In genomic region chr14:22972313-22972930, GRCh38 we compare ENCODE assay signal across 1 cellular context.
A peak's percentile ranks its signal among the peaks of the same experiment; 100 is the strongest.
TF ChIP-seq lines count a peak whose summit lies in the region.

No MANE protein-coding gene starts in this region.

TF ChIP-seq in HepG2, 621 proteins besides CTCF, POLR2A, EP300 and RAD21 (continues in another document):
- no peak for TF ChIP-seq ZBTB1 (CRISPR knock-in tag; IDR thresholded peaks at IDR 0.05; ENCODE audit: borderline replicate concordance)
- TF ChIP-seq POLR2AphosphoS5 (IDR thresholded peaks at IDR 0.05; ENCODE audit: low read depth, low read length), result peak; percentile 47; the same call in 1 of the 2 replicates
- TF ChIP-seq JUN (CRISPR knock-in tag; IDR thresholded peaks at IDR 0.05), result no peak
- TF ChIP-seq HMGXB3 (CRISPR knock-in tag; IDR thresholded peaks at IDR 0.05; ENCODE audit: borderline replicate concordance), result no peak
- 0 out of 2 replicates have a peak, but pooled peaks have one; percentile 51 for TF ChIP-seq DNMT1 (CRISPR knock-in tag; IDR thresholded peaks at IDR 0.05)
- TF ChIP-seq EZH2 (conservative IDR thresholded peaks at IDR 0.05; ENCODE audit: low read depth, low read length), result no peak
- TF ChIP-seq ELF1 (CRISPR knock-in tag; IDR thresholded peaks at IDR 0.05), result no peak
- no peak for TF ChIP-seq FOSL2 (CRISPR knock-in tag; IDR thresholded peaks at IDR 0.05)
- TF ChIP-seq ZNF879 (CRISPR knock-in tag; IDR thresholded peaks at IDR 0.05), result no peak
- no peak for TF ChIP-seq ATM (IDR thresholded peaks at IDR 0.05; ENCODE audit: borderline replicate concordance)
- TF ChIP-seq NFKBIZ (CRISPR knock-in tag; IDR thresholded peaks at IDR 0.05), result no peak
- no peak for TF ChIP-seq ZNF609 (CRISPR knock-in tag; IDR thresholded peaks at IDR 0.05; ENCODE audit: borderline replicate concordance)
- TF ChIP-seq ZNF18 (CRISPR knock-in tag; IDR thresholded peaks at IDR 0.05; ENCODE audit: insufficient replicate concordance), result no peak
- 0 out of 2 replicates have a peak, but pooled peaks have one; percentile 25 for TF ChIP-seq LBX2 (CRISPR knock-in tag; IDR thresholded peaks at IDR 0.05; ENCODE audit: borderline replicate concordance)
- TF ChIP-seq IRX3 (CRISPR knock-in tag; IDR thresholded peaks at IDR 0.05; ENCODE audit: borderline replicate concordance, low read depth), result no peak
- TF ChIP-seq ARID3A (IDR thresholded peaks at IDR 0.05; ENCODE audit: low read depth, low read length), result no peak
- 0 out of 2 replicates have a peak, but pooled peaks have one; percentile 16 for TF ChIP-seq ZNF550 (CRISPR knock-in tag; IDR thresholded peaks at IDR 0.05; ENCODE audit: borderline replicate concordance)
- peak; percentile 80 for TF ChIP-seq RBFOX2 (IDR thresholded peaks at IDR 0.05; ENCODE audit: low read depth, low read length)
- no peak for TF ChIP-seq ZNF678 (CRISPR knock-in tag; IDR thresholded peaks at IDR 0.05)
- no peak for TF ChIP-seq TRIM24 (CRISPR knock-in tag; IDR thresholded peaks at IDR 0.05)
- TF ChIP-seq NFKB2 (CRISPR knock-in tag; IDR thresholded peaks at IDR 0.05; ENCODE audit: borderline replicate concordance), result no peak
- no peak for TF ChIP-seq ZBTB14 (CRISPR knock-in tag; IDR thresholded peaks at IDR 0.05)
- TF ChIP-seq FOXA3 (CRISPR knock-in tag; IDR thresholded peaks at IDR 0.05), result no peak
- no peak for TF ChIP-seq ZNF431 (CRISPR knock-in tag; IDR thresholded peaks at IDR 0.05; ENCODE audit: borderline replicate concordance, low read depth)
- 0 out of 2 replicates have a peak, but pooled peaks have one; percentile 10 for TF ChIP-seq ZNF350 (CRISPR knock-in tag; IDR thresholded peaks at IDR 0.05; ENCODE audit: borderline replicate concordance, low read depth)
- TF ChIP-seq ATF1 (CRISPR knock-in tag; IDR thresholded peaks at IDR 0.05), result no peak
- no peak for TF ChIP-seq ZNF75D (CRISPR knock-in tag; IDR thresholded peaks at IDR 0.05; ENCODE audit: borderline replicate concordance)
- 0 out of 2 replicates have a peak, but pooled peaks have one; percentile 21 for TF ChIP-seq ZNF274 (CRISPR knock-in tag; IDR thresholded peaks at IDR 0.05)
- TF ChIP-seq FOXA1 (IDR thresholded peaks at IDR 0.05), result no peak
- TF ChIP-seq FOXA1 (CRISPR knock-in tag; IDR thresholded peaks at IDR 0.05), result no peak
- no peak for TF ChIP-seq USF2 (IDR thresholded peaks at IDR 0.05; ENCODE audit: low read depth, low read length)
- no peak for TF ChIP-seq USF2 (CRISPR knock-in tag; IDR thresholded peaks at IDR 0.05; ENCODE audit: borderline replicate concordance)
- TF ChIP-seq ZC3H4 (CRISPR knock-in tag; IDR thresholded peaks at IDR 0.05; ENCODE audit: borderline replicate concordance), result no peak
- no peak for TF ChIP-seq RELA (CRISPR knock-in tag; IDR thresholded peaks at IDR 0.05)
- no peak for TF ChIP-seq BCL3 (CRISPR knock-in tag; IDR thresholded peaks at IDR 0.05)
- TF ChIP-seq RBM22 (optimal IDR thresholded peaks at IDR 0.05; ENCODE audit: low read length), result peak; percentile 94
- no peak for TF ChIP-seq ZBTB46 (CRISPR knock-in tag; IDR thresholded peaks at IDR 0.05; ENCODE audit: borderline replicate concordance)
- no peak for TF ChIP-seq CSRNP1 (CRISPR knock-in tag; IDR thresholded peaks at IDR 0.05)
- 0 out of 2 replicates have a peak, but pooled peaks have one; percentile 62 for TF ChIP-seq AKAP8 (CRISPR knock-in tag; IDR thresholded peaks at IDR 0.05)
- TF ChIP-seq CHD2 (IDR thresholded peaks at IDR 0.05; ENCODE audit: low read depth, low read length), result peak; percentile 40; the same call in 1 of the 2 replicates
